In genomic region chr1:58652351-58653184, GRCh38 we compare ENCODE assay signal across 8 cellular contexts. TPM values are rescaled to one million over a fixed set of nuclear protein-coding genes. Genes with fewer than 3 reads are reported as not detected.
DNase-seq lines count a peak whose midpoint lies in the region; TF ChIP-seq lines count a peak whose summit lies in the region.

No MANE protein-coding gene starts in this region.

- TF ChIP-seq CTCF in GM10248 (IDR thresholded peaks at IDR 0.05; ENCODE audit: control extremely low read depth, extremely low read depth, low read depth, missing control alignments) (peak; percentile 67), H9 (conservative IDR thresholded peaks at IDR 0.05) (peak; percentile 88), Loucy (conservative IDR thresholded peaks at IDR 0.05; ENCODE audit: low read length) (peak; percentile 95)

- H3K4me1 Mint-ChIP-seq in H9 = peaks cover 8 to 11% of the 10 kb centered on the region in 2 experiments; a peak in 3 of 4 replicates
- peaks cover 22% of the 10 kb centered on the region for H3K4me1 Mint-ChIP-seq in activated naive CD4-positive, alpha-beta T cell treated with anti-CD3 and anti-CD28 coated beads, Interleukin-2, amount 10 ng/mL, durations not matched to agents 7 days and 5 days

- no CpG with 5 or more reads among the region's 8 CpGs for WGBS in H9 (ENCODE audit: extremely low coverage, insufficient read length, low lambda C conversion rate)

- no peak overlapping the region for H3K27ac Mint-ChIP-seq in H9
- H3K27ac Mint-ChIP-seq in activated naive CD4-positive, alpha-beta T cell treated with anti-CD3 and anti-CD28 coated beads, Interleukin-2, amount 10 ng/mL, durations not matched to agents 7 days and 5 days = no peak overlapping the region

- H3K4me1 ChIP-seq in H9 (ENCODE audit: insufficient read depth, low read length) (no peaks in the 10 kb centered on the region), Loucy (ENCODE audit: insufficient read depth, low read length, poor library complexity, severe bottlenecking) (peaks cover 18% of the 10 kb centered on the region)

- H3F3A ChIP-seq in Loucy (ENCODE audit: low read depth) = 0 out of 2 replicates have a peak, but pooled peaks cover 4% of the 10 kb centered on the region

- no peak overlapping the region for H2BK5ac ChIP-seq in H9 (ENCODE audit: insufficient read length, low read length)

- H2BK12ac ChIP-seq in H9 (ENCODE audit: insufficient read length, low read depth, low read length) = no peak overlapping the region

- H3K14ac ChIP-seq in H9 (ENCODE audit: insufficient read depth, low read length) = no peak overlapping the region

- H3K79me2 ChIP-seq in H9 (ENCODE audit: insufficient read depth, low read length) (no peaks in the 10 kb centered on the region), Loucy (ENCODE audit: insufficient read depth, low read length) (no peaks in the 10 kb centered on the region)

- no peak overlapping the region for H3K27ac ChIP-seq in H9 (ENCODE audit: insufficient read length, low read depth, low read length)

- no peak overlapping the region for H3K4me3 Mint-ChIP-seq in H9
- no peak overlapping the region for H3K4me3 Mint-ChIP-seq in activated naive CD4-positive, alpha-beta T cell treated with anti-CD3 and anti-CD28 coated beads, Interleukin-2, amount 10 ng/mL, durations not matched to agents 7 days and 5 days

- H3K9me3 ChIP-seq in H9 (ENCODE audit: control insufficient read depth, low read depth, low read length) (no peaks in the 10 kb centered on the region), Loucy (ENCODE audit: insufficient read depth, low read depth, low read length) (no peaks in the 10 kb centered on the region)

- no peak overlapping the region for H4K5ac ChIP-seq in H9 (ENCODE audit: insufficient read length, low read depth, low read length)

- H3K36me3 Mint-ChIP-seq in H9 (ENCODE audit: insufficient read depth in 1 of 3, low read depth in 3 of 3) = peaks cover 5 to 27% (median 17%) of the 10 kb centered on the region in 3 experiments; a peak in 6 of 7 replicates
- H3K36me3 Mint-ChIP-seq in activated naive CD4-positive, alpha-beta T cell treated with anti-CD3 and anti-CD28 coated beads, Interleukin-2, amount 10 ng/mL, durations not matched to agents 7 days and 5 days = peaks cover 16% of the 10 kb centered on the region

- H2BK20ac ChIP-seq in H9 (ENCODE audit: low read depth, low read length, poor library complexity, severe bottlenecking) = no peak overlapping the region

- H3T11ph ChIP-seq in H9 (ENCODE audit: low read length) = no peak overlapping the region

- H4K91ac ChIP-seq in H9 (ENCODE audit: insufficient read length, low read depth, low read length) = no peak overlapping the region

- H3K4me2 ChIP-seq in H9 (ENCODE audit: insufficient read depth, insufficient read length, low read length) (no peak overlapping the region), Loucy (ENCODE audit: low read depth, low read length, poor library complexity, severe bottlenecking) (no peak overlapping the region)

- H2BK15ac ChIP-seq in H9 (ENCODE audit: low read depth, low read length) = no peak overlapping the region

- H2AK5ac ChIP-seq in H9 (ENCODE audit: insufficient read length, low read length) = no peak overlapping the region

- H4K20me1 ChIP-seq in H9 (ENCODE audit: control insufficient read depth, insufficient read depth, insufficient read length) (no peaks in the 10 kb centered on the region), Loucy (ENCODE audit: insufficient read depth, low read length, poor library complexity, severe bottlenecking) (no peaks in the 10 kb centered on the region)

- no peaks in the 10 kb centered on the region for H3K9me2 ChIP-seq in Loucy (replicated peaks; ENCODE audit: low read depth, low read length)

- no peaks in the 10 kb centered on the region for H3K27me3 ChIP-seq in H9 (ENCODE audit: insufficient read depth, low read length)
- H3K27me3 ChIP-seq in Loucy (ENCODE audit: insufficient read depth, low read length, poor library complexity, severe bottlenecking) = no peaks in the 10 kb centered on the region

- H2AFZ ChIP-seq in H9 (ENCODE audit: low read length) (no peak overlapping the region), Loucy (ENCODE audit: low read length) (no peak overlapping the region)

- no peak overlapping the region for H4K8ac ChIP-seq in H9 (replicated peaks; ENCODE audit: insufficient read length, low read depth, low read length)

- peak; percentile 65 for DNase-seq in GM10248 (ENCODE audit: extremely low spot score)
- DNase-seq in H9 = peak; percentile 47
- DNase-seq in RPMI8226 = peak; percentile 81
- peak; percentile 67 for DNase-seq in activated naive CD4-positive, alpha-beta T cell treated with anti-CD3 and anti-CD28 coated beads, Interleukin-2, amount 10 ng/mL, durations not matched to agents 7 days and 5 days
- DNase-seq in glomerular endothelial cell (ENCODE audit: extremely low read depth, low read depth, low spot score) = peak; percentile 69
- DNase-seq in pons (ENCODE audit: low spot score) = peak; percentile 93
- DNase-seq in GOT3 (lab: John Stamatoyannopoulos, UW) = no peak

- CTCF ChIA-PET in GM10248 (lab: Yijun Ruan, JAX) = interaction anchor here (0.5 to 6.7 kb wide), 59 partner anchors 10 to 1824 kb away, joined by 3 to 122 read pairs (median 5); partner anchors contain the start of gene OMA1
- CTCF ChIA-PET in activated naive CD4-positive, alpha-beta T cell treated with anti-CD3 and anti-CD28 coated beads, Interleukin-2, amount 10 ng/mL, durations not matched to agents 7 days and 5 days (lab: Charles Lee) = interaction anchor here (0.6 to 5.6 kb wide), 26 partner anchors 9 to 1203 kb away, joined by 3 to 69 read pairs (median 4); partner anchors contain the start of gene OMA1

- H3K18ac ChIP-seq in H9 (ENCODE audit: insufficient read length, low read depth, low read length) = no peak overlapping the region

- H3K9ac ChIP-seq in H9 (ENCODE audit: extremely low read depth, insufficient read length, low read length) (no peak overlapping the region), Loucy (ENCODE audit: low read depth, low read length, poor library complexity, severe bottlenecking) (no peak overlapping the region)

- no peak overlapping the region for H3K4ac ChIP-seq in H9 (ENCODE audit: low read depth, low read length)

- H3K27me3 Mint-ChIP-seq in H9 (ENCODE audit: low read depth) = no peaks in the 10 kb centered on the region
- no peaks in the 10 kb centered on the region for H3K27me3 Mint-ChIP-seq in activated naive CD4-positive, alpha-beta T cell treated with anti-CD3 and anti-CD28 coated beads, Interleukin-2, amount 10 ng/mL, durations not matched to agents 7 days and 5 days

- H3K9me3 Mint-ChIP-seq in H9 = no peaks in the 10 kb centered on the region; a peak in 1 of 5 replicates
- H3K9me3 Mint-ChIP-seq in activated naive CD4-positive, alpha-beta T cell treated with anti-CD3 and anti-CD28 coated beads, Interleukin-2, amount 10 ng/mL, durations not matched to agents 7 days and 5 days = no peaks in the 10 kb centered on the region

- H2BK120ac ChIP-seq in H9 (ENCODE audit: low read depth, low read length, poor library complexity, severe bottlenecking) = no peak overlapping the region

- no peaks in the 10 kb centered on the region for H3K23me2 ChIP-seq in H9 (ENCODE audit: insufficient read length, low read depth, low read length, poor library complexity, severe bottlenecking)

- no peaks in the 10 kb centered on the region for H3K79me1 ChIP-seq in H9 (ENCODE audit: insufficient read depth, low read depth, low read length, poor library complexity, severe bottlenecking)

- H3K56ac ChIP-seq in H9 (ENCODE audit: insufficient read length, low read depth, low read length) = no peak overlapping the region

- H3K36me3 ChIP-seq in Loucy (ENCODE audit: insufficient read depth, low read length) = peaks cover 32% of the 10 kb centered on the region

- no peak overlapping the region for H3K23ac ChIP-seq in H9 (ENCODE audit: insufficient read length, low read depth, low read length)

- no peak overlapping the region for H3K4me3 ChIP-seq in Loucy (ENCODE audit: low read length, poor library complexity, severe bottlenecking)

- POLR2A ChIA-PET in GM10248 (lab: Yijun Ruan, JAX) = interaction anchor here (0.6 kb wide), 2 partner anchors 106 to 1826 kb away, joined by 3 to 6 read pairs; partner anchors contain the start of gene OMA1

RNA-seq across cellular contexts. Expression of gene MYSM1, which starts 47.3 kb away (rescaled TPM):
- total RNA-seq in H9 (2021) (72.2 and 76.9 TPM in 2 replicates), glomerular endothelial cell (8.8 and 17.2 TPM in 2 replicates)
